Comparison of ENCODE assay signal across 7 cellular contexts in genomic region chr6:33455051-33455450, GRCh38. TPM values are rescaled to one million over a fixed set of nuclear protein-coding genes. Genes with fewer than 3 reads are reported as not detected.
DNase-seq lines count a peak whose midpoint lies in the region; ATAC-seq and TF ChIP-seq lines count a peak whose summit lies in the region.

No MANE protein-coding gene starts in this region.

- H3K4me3 Mint-ChIP-seq in activated CD8-positive, alpha-beta T cell treated with anti-CD3 and anti-CD28 coated beads, Interleukin-2, amount 10 ng/mL, durations not matched to agents 7 days and 5 days = peak overlapping the region; percentile 94
- peak overlapping the region; percentile 99 for H3K4me3 Mint-ChIP-seq in stimulated activated memory B cell treated with anti-CD40 and anti-IgM and Interleukin-4, amounts not matched to agents 10 μg/mL and 1 μg/mL and 100 μg/mL, for 72 hours

- CTCF ChIA-PET in activated CD8-positive, alpha-beta T cell treated with anti-CD3 and anti-CD28 coated beads, Interleukin-2, amount 10 ng/mL, durations not matched to agents 7 days and 5 days (lab: Charles Lee) = interaction anchor here (1.2 to 2.3 kb wide), 4 partner anchors 24 to 153 kb away, joined by 4 to 10 read pairs (median 6); no protein-coding TSS in a partner anchor

- H3K9me3 ChIP-seq in iPS-18a (ENCODE audit: control insufficient read depth, low read depth, low read length) = no peaks in the 10 kb centered on the region

- ATAC-seq in activated CD8-positive, alpha-beta T cell treated with anti-CD3 and anti-CD28 coated beads, Interleukin-2, amount 10 ng/mL, durations not matched to agents 7 days and 5 days = no peak
- no peak for ATAC-seq in stimulated activated memory B cell treated with anti-CD40 and anti-IgM and Interleukin-4, amounts not matched to agents 10 μg/mL and 1 μg/mL and 100 μg/mL, for 72 hours
- ATAC-seq in GM21528 (IDR thresholded peaks at IDR 0.05; ENCODE audit: low FRiP score, unreplicated experiment) = no peak

- peak overlapping the region; percentile 90 for H3K4me3 ChIP-seq in HFF-Myc (replicated peaks; ENCODE audit: low read depth, low read length)
- H3K4me3 ChIP-seq in iPS-18a (ENCODE audit: low read length) = peak overlapping the region; percentile 80

- H3K4me1 ChIP-seq in iPS-18a (ENCODE audit: control insufficient read depth, low read depth, low read length) = no peaks in the 10 kb centered on the region

- peaks cover 2% of the 10 kb centered on the region for H3K27me3 Mint-ChIP-seq in activated CD8-positive, alpha-beta T cell treated with anti-CD3 and anti-CD28 coated beads, Interleukin-2, amount 10 ng/mL, durations not matched to agents 7 days and 5 days (ENCODE audit: low read depth)
- H3K27me3 Mint-ChIP-seq in stimulated activated memory B cell treated with anti-CD40 and anti-IgM and Interleukin-4, amounts not matched to agents 10 μg/mL and 1 μg/mL and 100 μg/mL, for 72 hours = no peaks in the 10 kb centered on the region

- POLR2A ChIA-PET in activated CD8-positive, alpha-beta T cell treated with anti-CD3 and anti-CD28 coated beads, Interleukin-2, amount 10 ng/mL, durations not matched to agents 7 days and 5 days (lab: Charles Lee) = interaction anchor here (0.7 to 2.6 kb wide), 7 partner anchors 24 to 167 kb away, joined by 3 to 14 read pairs (median 5); partner anchors contain the start of genes BAK1, CUTA and KIFC1

- no peak for TF ChIP-seq CTCF in HFF-Myc (IDR thresholded peaks at IDR 0.05; ENCODE audit: low read depth, low read length, missing control alignments)

- peaks cover 16% of the 10 kb centered on the region for H3K36me3 ChIP-seq in iPS-18a (ENCODE audit: control insufficient read depth, low read depth, low read length)

- H3K9me3 Mint-ChIP-seq in activated CD8-positive, alpha-beta T cell treated with anti-CD3 and anti-CD28 coated beads, Interleukin-2, amount 10 ng/mL, durations not matched to agents 7 days and 5 days (ENCODE audit: insufficient read depth) = no peaks in the 10 kb centered on the region
- H3K9me3 Mint-ChIP-seq in stimulated activated memory B cell treated with anti-CD40 and anti-IgM and Interleukin-4, amounts not matched to agents 10 μg/mL and 1 μg/mL and 100 μg/mL, for 72 hours = no peaks in the 10 kb centered on the region

- H3K27me3 ChIP-seq in iPS-18a (ENCODE audit: control insufficient read depth, insufficient read depth, low read length) = no peaks in the 10 kb centered on the region

- DNase-seq in HFF-Myc (ENCODE audit: extremely low read depth, low read depth) (no peak), AML-193 (lab: John Stamatoyannopoulos, UW) (no peak), Ammon's horn (ENCODE audit: low spot score) (no peak)
- no peak for DNase-seq in activated CD8-positive, alpha-beta T cell treated with anti-CD3 and anti-CD28 coated beads, Interleukin-2, amount 10 ng/mL, durations not matched to agents 7 days and 5 days

- H3K4me1 Mint-ChIP-seq in activated CD8-positive, alpha-beta T cell treated with anti-CD3 and anti-CD28 coated beads, Interleukin-2, amount 10 ng/mL, durations not matched to agents 7 days and 5 days (ENCODE audit: low read depth) = peaks cover 29% of the 10 kb centered on the region
- H3K4me1 Mint-ChIP-seq in stimulated activated memory B cell treated with anti-CD40 and anti-IgM and Interleukin-4, amounts not matched to agents 10 μg/mL and 1 μg/mL and 100 μg/mL, for 72 hours = peaks cover 37% of the 10 kb centered on the region

- no peak overlapping the region for H3K27ac ChIP-seq in iPS-18a (ENCODE audit: low read length)

- H3K36me3 Mint-ChIP-seq in activated CD8-positive, alpha-beta T cell treated with anti-CD3 and anti-CD28 coated beads, Interleukin-2, amount 10 ng/mL, durations not matched to agents 7 days and 5 days (ENCODE audit: low read depth) = peaks cover 16% of the 10 kb centered on the region
- H3K36me3 Mint-ChIP-seq in stimulated activated memory B cell treated with anti-CD40 and anti-IgM and Interleukin-4, amounts not matched to agents 10 μg/mL and 1 μg/mL and 100 μg/mL, for 72 hours = peaks cover 22% of the 10 kb centered on the region

- H3K27ac Mint-ChIP-seq in activated CD8-positive, alpha-beta T cell treated with anti-CD3 and anti-CD28 coated beads, Interleukin-2, amount 10 ng/mL, durations not matched to agents 7 days and 5 days = peak overlapping the region; percentile 88
- H3K27ac Mint-ChIP-seq in stimulated activated memory B cell treated with anti-CD40 and anti-IgM and Interleukin-4, amounts not matched to agents 10 μg/mL and 1 μg/mL and 100 μg/mL, for 72 hours = peak overlapping the region; percentile 94

- peak overlapping the region; percentile 82 for H3K9ac ChIP-seq in iPS-18a (ENCODE audit: low read length)

RNA-seq across cellular contexts. Expression of gene ZBTB9, which starts 0.7 kb away (rescaled TPM):
- total RNA-seq in activated CD8-positive, alpha-beta T cell treated with anti-CD3 and anti-CD28 coated beads, Interleukin-2, amount 10 ng/mL, durations not matched to agents 7 days and 5 days = 1 to 10 TPM; 7.3 to 9.0 TPM

RNA-seq across cellular contexts. Expression of gene SYNGAP1, which starts 35.2 kb away (rescaled TPM):
- 10 to 100 TPM; 42.0 to 48.2 TPM for total RNA-seq in activated CD8-positive, alpha-beta T cell treated with anti-CD3 and anti-CD28 coated beads, Interleukin-2, amount 10 ng/mL, durations not matched to agents 7 days and 5 days

RNA-seq across cellular contexts. Expression of gene CUTA, which starts 37.1 kb away (rescaled TPM):
- total RNA-seq in activated CD8-positive, alpha-beta T cell treated with anti-CD3 and anti-CD28 coated beads, Interleukin-2, amount 10 ng/mL, durations not matched to agents 7 days and 5 days = 100 to 1,000 TPM; 179 to 187 TPM

RNA-seq across cellular contexts. Expression of gene PHF1, which starts 44.2 kb away (rescaled TPM):
- 10 to 100 TPM; 35.9 to 36.5 TPM for total RNA-seq in activated CD8-positive, alpha-beta T cell treated with anti-CD3 and anti-CD28 coated beads, Interleukin-2, amount 10 ng/mL, durations not matched to agents 7 days and 5 days
